Comparison of ENCODE assay signal across 18 cellular contexts in genomic region chr10:86179961-86180360, GRCh38.
DNase-seq lines count a peak whose midpoint lies in the region; ATAC-seq and TF ChIP-seq lines count a peak whose summit lies in the region.
"Had no signal": no experiment of that assay in that cellular context is flagged by ENCODE, and none has a peak within 500 bp of the region (broad histone marks: within the 10 kb centered on the region; RNA-seq: fewer than 3 reads in every experiment).

No MANE protein-coding gene starts in this region.

- H3K4me2 ChIP-seq in OCI-LY7 (ENCODE audit: low read length), result no peak overlapping the region

- H3K79me2 ChIP-seq in OCI-LY7 (ENCODE audit: insufficient read depth, low read depth, low read length), result no peaks in the 10 kb centered on the region

- H3K27ac ChIP-seq in right atrium auricular region (no peak overlapping the region), suprapubic skin (no peak overlapping the region), OCI-LY7 (ENCODE audit: low read depth, low read length, poor library complexity, severe bottlenecking) (no peak overlapping the region)

- H3K9me3 ChIP-seq in right atrium auricular region, result no peaks in the 10 kb centered on the region
- H3K9me3 ChIP-seq in suprapubic skin, result no peaks in the 10 kb centered on the region
- no peaks in the 10 kb centered on the region for H3K9me3 ChIP-seq in OCI-LY7 (ENCODE audit: low read length)
- H3K9me3 ChIP-seq: BE2C had no signal

- no peak for TF ChIP-seq EP300 in suprapubic skin (IDR thresholded peaks at IDR 0.05)

- TF ChIP-seq POLR2A in suprapubic skin (IDR thresholded peaks at IDR 0.05), result no peak

- H3K36me3 ChIP-seq in right atrium auricular region, result no peaks in the 10 kb centered on the region
- H3K36me3 ChIP-seq in suprapubic skin, result no peaks in the 10 kb centered on the region
- H3K36me3 ChIP-seq in OCI-LY7 (ENCODE audit: insufficient read depth, low read length), result no peaks in the 10 kb centered on the region
- H3K36me3 ChIP-seq: BE2C had no signal

- H3K9me2 ChIP-seq in OCI-LY7 (ENCODE audit: insufficient read depth, low read length), result no peaks in the 10 kb centered on the region

- intact Hi-C loops in cardiac septum (cut with DNase I) (no loop called here), OCI-LY7 (cut with micrococcal nuclease; ENCODE audit: unreplicated experiment) (no loop called here)

- H2AFZ ChIP-seq in OCI-LY7 (ENCODE audit: low read length), result no peak overlapping the region

- no peaks in the 10 kb centered on the region for H4K20me1 ChIP-seq in OCI-LY7 (ENCODE audit: insufficient read depth, low read length)

- CTCF ChIA-PET in OCI-LY7 (lab: Charles Lee; ENCODE audit: unreplicated experiment), result no interaction called here

- no peak for ATAC-seq in HG03521 (IDR thresholded peaks at IDR 0.05; ENCODE audit: unreplicated experiment)

- no peaks in the 10 kb centered on the region for H3K27me3 ChIP-seq in right atrium auricular region
- H3K27me3 ChIP-seq in suprapubic skin, result no peaks in the 10 kb centered on the region
- H3K27me3 ChIP-seq: BE2C had no signal

- DNase-seq in cardiac septum (ENCODE audit: low spot score) (peak; percentile 72), right atrium auricular region (ENCODE audit: low spot score) (no peak), mesenteric fat pad (ENCODE audit: low spot score) (peak; percentile 60), suprapubic skin (ENCODE audit: low spot score in 2 of 2) (peak; percentile 27 to 44), OCI-LY7 (ENCODE audit: low spot score) (no peak), NCI-H1417 treated with DMSO at 0.1 percent for 48 hours (lab: John Stamatoyannopoulos, UW) (no peak)
- DNase-seq: ACHN; BE2C; C1 segment of cervical spinal cord; CD4-positive, CD25-positive, alpha-beta regulatory T cell; CD8-positive, alpha-beta memory T cell; COR-L47; DMS 273 treated with DMSO at 0.1 percent for 48 hours; DMS53; DND-41; EL; H9 had no signal

- BruUV-seq in OCI-LY7 (replicated peaks; lab: Mats Ljungman, UMichigan), result no TSS peak

- H3K4me1 ChIP-seq in right atrium auricular region, result no peaks in the 10 kb centered on the region
- no peaks in the 10 kb centered on the region for H3K4me1 ChIP-seq in suprapubic skin
- no peaks in the 10 kb centered on the region for H3K4me1 ChIP-seq in OCI-LY7 (ENCODE audit: insufficient read depth, low read length, poor library complexity, severe bottlenecking)

- POLR2A ChIA-PET in OCI-LY7 (lab: Charles Lee), result no interaction called here

- 95% methylated on average over 5 of the region's 7 CpGs for WGBS in suprapubic skin

- H3K4me3 ChIP-seq in right atrium auricular region (no peak overlapping the region), suprapubic skin (no peak overlapping the region), OCI-LY7 (ENCODE audit: low read depth, low read length, poor library complexity, severe bottlenecking) (no peak overlapping the region)

- TF ChIP-seq CTCF in right atrium auricular region (IDR thresholded peaks at IDR 0.05) (no peak), suprapubic skin (IDR thresholded peaks at IDR 0.05) (no peak), OCI-LY7 (conservative IDR thresholded peaks at IDR 0.05; ENCODE audit: low read length) (no peak)

Comparison
In these comparisons a context has a peak if more than half of its experiments do, and no peak if none do; other contexts are left out.
1. DNase-seq: peak in cardiac septum (single experiment), mesenteric fat pad (single experiment) and suprapubic skin (2 of 2); none in right atrium auricular region (single experiment), OCI-LY7 (single experiment) and NCI-H1417 treated with DMSO at 0.1 percent for 48 hours (single experiment).